1 cellular context compared by ENCODE assay signal in genomic region chr2:112700004-112700667, GRCh38.
TF ChIP-seq lines count a peak whose summit lies in the region.

No MANE protein-coding gene starts in this region.

TF ChIP-seq in GM12878, 131 proteins besides CTCF, POLR2A, EP300 and RAD21 (continues in another document):
- peak; percentile 83 for TF ChIP-seq RAD51 (IDR thresholded peaks at IDR 0.05)
- TF ChIP-seq BMI1 (IDR thresholded peaks at IDR 0.05; ENCODE audit: borderline replicate concordance): no peak
- no peak for TF ChIP-seq ETV6 (conservative IDR thresholded peaks at IDR 0.05 in 1 of 2, IDR thresholded peaks at IDR 0.05 in 1 of 2; ENCODE audit: borderline replicate concordance in 1 of 2, low read depth in 1 of 2)
- no peak for TF ChIP-seq POU2F2 (IDR thresholded peaks at IDR 0.05; ENCODE audit: borderline replicate concordance, low read depth, low read length)
- TF ChIP-seq BCL11A (IDR thresholded peaks at IDR 0.05; ENCODE audit: low read depth, low read length): no peak
- no peak for TF ChIP-seq SPI1 (IDR thresholded peaks at IDR 0.05; ENCODE audit: borderline replicate concordance, insufficient read depth, low read depth, low read length)
- TF ChIP-seq ZZZ3 (IDR thresholded peaks at IDR 0.05; ENCODE audit: control insufficient read depth, insufficient read length, low read depth): no peak
- TF ChIP-seq SMARCA5 (IDR thresholded peaks at IDR 0.05): no peak
- TF ChIP-seq, protein P1, sequence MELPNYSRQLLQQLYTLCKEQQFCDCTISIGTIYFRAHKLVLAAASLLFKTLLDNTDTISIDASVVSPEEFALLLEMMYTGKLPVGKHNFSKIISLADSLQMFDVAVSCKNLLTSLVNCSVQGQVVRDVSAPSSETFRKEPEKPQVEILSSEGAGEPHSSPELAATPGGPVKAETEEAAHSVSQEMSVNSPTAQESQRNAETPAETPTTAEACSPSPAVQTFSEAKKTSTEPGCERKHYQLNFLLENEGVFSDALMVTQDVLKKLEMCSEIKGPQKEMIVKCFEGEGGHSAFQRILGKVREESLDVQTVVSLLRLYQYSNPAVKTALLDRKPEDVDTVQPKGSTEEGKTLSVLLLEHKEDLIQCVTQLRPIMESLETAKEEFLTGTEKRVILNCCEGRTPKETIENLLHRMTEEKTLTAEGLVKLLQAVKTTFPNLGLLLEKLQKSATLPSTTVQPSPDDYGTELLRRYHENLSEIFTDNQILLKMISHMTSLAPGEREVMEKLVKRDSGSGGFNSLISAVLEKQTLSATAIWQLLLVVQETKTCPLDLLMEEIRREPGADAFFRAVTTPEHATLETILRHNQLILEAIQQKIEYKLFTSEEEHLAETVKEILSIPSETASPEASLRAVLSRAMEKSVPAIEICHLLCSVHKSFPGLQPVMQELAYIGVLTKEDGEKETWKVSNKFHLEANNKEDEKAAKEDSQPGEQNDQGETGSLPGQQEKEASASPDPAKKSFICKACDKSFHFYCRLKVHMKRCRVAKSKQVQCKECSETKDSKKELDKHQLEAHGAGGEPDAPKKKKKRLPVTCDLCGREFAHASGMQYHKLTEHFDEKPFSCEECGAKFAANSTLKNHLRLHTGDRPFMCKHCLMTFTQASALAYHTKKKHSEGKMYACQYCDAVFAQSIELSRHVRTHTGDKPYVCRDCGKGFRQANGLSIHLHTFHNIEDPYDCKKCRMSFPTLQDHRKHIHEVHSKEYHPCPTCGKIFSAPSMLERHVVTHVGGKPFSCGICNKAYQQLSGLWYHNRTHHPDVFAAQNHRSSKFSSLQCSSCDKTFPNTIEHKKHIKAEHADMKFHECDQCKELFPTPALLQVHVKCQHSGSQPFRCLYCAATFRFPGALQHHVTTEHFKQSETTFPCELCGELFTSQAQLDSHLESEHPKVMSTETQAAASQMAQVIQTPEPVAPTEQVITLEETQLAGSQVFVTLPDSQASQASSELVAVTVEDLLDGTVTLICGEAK (IDR thresholded peaks at IDR 0.05; ENCODE audit: borderline replicate concordance): no peak
- TF ChIP-seq ATF7 (IDR thresholded peaks at IDR 0.05; ENCODE audit: low read depth): 0 out of 2 replicates have a peak, but pooled peaks have one; percentile 37
- TF ChIP-seq, protein P2, sequence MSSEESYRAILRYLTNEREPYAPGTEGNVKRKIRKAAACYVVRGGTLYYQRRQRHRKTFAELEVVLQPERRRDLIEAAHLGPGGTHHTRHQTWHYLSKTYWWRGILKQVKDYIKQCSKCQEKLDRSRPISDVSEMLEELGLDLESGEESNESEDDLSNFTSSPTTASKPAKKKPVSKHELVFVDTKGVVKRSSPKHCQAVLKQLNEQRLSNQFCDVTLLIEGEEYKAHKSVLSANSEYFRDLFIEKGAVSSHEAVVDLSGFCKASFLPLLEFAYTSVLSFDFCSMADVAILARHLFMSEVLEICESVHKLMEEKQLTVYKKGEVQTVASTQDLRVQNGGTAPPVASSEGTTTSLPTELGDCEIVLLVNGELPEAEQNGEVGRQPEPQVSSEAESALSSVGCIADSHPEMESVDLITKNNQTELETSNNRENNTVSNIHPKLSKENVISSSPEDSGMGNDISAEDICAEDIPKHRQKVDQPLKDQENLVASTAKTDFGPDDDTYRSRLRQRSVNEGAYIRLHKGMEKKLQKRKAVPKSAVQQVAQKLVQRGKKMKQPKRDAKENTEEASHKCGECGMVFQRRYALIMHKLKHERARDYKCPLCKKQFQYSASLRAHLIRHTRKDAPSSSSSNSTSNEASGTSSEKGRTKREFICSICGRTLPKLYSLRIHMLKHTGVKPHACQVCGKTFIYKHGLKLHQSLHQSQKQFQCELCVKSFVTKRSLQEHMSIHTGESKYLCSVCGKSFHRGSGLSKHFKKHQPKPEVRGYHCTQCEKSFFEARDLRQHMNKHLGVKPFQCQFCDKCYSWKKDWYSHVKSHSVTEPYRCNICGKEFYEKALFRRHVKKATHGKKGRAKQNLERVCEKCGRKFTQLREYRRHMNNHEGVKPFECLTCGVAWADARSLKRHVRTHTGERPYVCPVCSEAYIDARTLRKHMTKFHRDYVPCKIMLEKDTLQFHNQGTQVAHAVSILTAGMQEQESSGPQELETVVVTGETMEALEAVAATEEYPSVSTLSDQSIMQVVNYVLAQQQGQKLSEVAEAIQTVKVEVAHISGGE (CRISPR knock-in tag; IDR thresholded peaks at IDR 0.05): no peak
- no peak for TF ChIP-seq SP1 (IDR thresholded peaks at IDR 0.05; ENCODE audit: low read depth, low read length)
- TF ChIP-seq, protein P3, sequence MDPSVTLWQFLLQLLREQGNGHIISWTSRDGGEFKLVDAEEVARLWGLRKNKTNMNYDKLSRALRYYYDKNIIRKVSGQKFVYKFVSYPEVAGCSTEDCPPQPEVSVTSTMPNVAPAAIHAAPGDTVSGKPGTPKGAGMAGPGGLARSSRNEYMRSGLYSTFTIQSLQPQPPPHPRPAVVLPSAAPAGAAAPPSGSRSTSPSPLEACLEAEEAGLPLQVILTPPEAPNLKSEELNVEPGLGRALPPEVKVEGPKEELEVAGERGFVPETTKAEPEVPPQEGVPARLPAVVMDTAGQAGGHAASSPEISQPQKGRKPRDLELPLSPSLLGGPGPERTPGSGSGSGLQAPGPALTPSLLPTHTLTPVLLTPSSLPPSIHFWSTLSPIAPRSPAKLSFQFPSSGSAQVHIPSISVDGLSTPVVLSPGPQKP (IDR thresholded peaks at IDR 0.05; ENCODE audit: low read depth, low read length): no peak
- no peak for TF ChIP-seq SIX5 (IDR thresholded peaks at IDR 0.05; ENCODE audit: low read depth, low read length, severe bottlenecking)
- TF ChIP-seq NFXL1 (IDR thresholded peaks at IDR 0.05; ENCODE audit: borderline replicate concordance): no peak
- TF ChIP-seq, protein P4, sequence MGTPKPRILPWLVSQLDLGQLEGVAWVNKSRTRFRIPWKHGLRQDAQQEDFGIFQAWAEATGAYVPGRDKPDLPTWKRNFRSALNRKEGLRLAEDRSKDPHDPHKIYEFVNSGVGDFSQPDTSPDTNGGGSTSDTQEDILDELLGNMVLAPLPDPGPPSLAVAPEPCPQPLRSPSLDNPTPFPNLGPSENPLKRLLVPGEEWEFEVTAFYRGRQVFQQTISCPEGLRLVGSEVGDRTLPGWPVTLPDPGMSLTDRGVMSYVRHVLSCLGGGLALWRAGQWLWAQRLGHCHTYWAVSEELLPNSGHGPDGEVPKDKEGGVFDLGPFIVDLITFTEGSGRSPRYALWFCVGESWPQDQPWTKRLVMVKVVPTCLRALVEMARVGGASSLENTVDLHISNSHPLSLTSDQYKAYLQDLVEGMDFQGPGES (IDR thresholded peaks at IDR 0.05): no peak
- TF ChIP-seq TBL1XR1 (IDR thresholded peaks at IDR 0.05; ENCODE audit: low read depth, low read length): no peak
- no peak for TF ChIP-seq MEF2B (IDR thresholded peaks at IDR 0.05; ENCODE audit: partially characterized antibody, poor library complexity, severe bottlenecking)
- no peak for TF ChIP-seq JUNB (IDR thresholded peaks at IDR 0.05)
- no peak for TF ChIP-seq HCFC1 (IDR thresholded peaks at IDR 0.05; ENCODE audit: low read length)
- TF ChIP-seq BACH1 (IDR thresholded peaks at IDR 0.05; ENCODE audit: borderline replicate concordance): no peak
- TF ChIP-seq LARP7 (IDR thresholded peaks at IDR 0.05): no peak
- no peak for TF ChIP-seq BRCA1 (IDR thresholded peaks at IDR 0.05; ENCODE audit: low read depth, low read length)
- TF ChIP-seq KAT2A (conservative IDR thresholded peaks at IDR 0.05; ENCODE audit: control insufficient read depth, low read depth, low read length): no peak
- peak; percentile 31 for TF ChIP-seq SMAD1 (IDR thresholded peaks at IDR 0.05; ENCODE audit: low read depth, partially characterized antibody)
- no peak for TF ChIP-seq RB1 (IDR thresholded peaks at IDR 0.05; ENCODE audit: borderline replicate concordance)
- peak; percentile 39; the same call in 1 of the 2 replicates for TF ChIP-seq ZNF384 (IDR thresholded peaks at IDR 0.05; ENCODE audit: borderline replicate concordance, low read depth, low read length)
- TF ChIP-seq MLLT1 (IDR thresholded peaks at IDR 0.05): 0 out of 2 replicates have a peak, but pooled peaks have one; percentile 15
- no peak for TF ChIP-seq NRF1 (conservative IDR thresholded peaks at IDR 0.05; ENCODE audit: low read depth, low read length)
- TF ChIP-seq, protein P5, sequence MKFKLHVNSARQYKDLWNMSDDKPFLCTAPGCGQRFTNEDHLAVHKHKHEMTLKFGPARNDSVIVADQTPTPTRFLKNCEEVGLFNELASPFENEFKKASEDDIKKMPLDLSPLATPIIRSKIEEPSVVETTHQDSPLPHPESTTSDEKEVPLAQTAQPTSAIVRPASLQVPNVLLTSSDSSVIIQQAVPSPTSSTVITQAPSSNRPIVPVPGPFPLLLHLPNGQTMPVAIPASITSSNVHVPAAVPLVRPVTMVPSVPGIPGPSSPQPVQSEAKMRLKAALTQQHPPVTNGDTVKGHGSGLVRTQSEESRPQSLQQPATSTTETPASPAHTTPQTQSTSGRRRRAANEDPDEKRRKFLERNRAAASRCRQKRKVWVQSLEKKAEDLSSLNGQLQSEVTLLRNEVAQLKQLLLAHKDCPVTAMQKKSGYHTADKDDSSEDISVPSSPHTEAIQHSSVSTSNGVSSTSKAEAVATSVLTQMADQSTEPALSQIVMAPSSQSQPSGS (IDR thresholded peaks at IDR 0.05; ENCODE audit: low read length): no peak
- no peak for TF ChIP-seq ZNF207 (IDR thresholded peaks at IDR 0.05; ENCODE audit: borderline replicate concordance)
- no peak for TF ChIP-seq BHLHE40 (IDR thresholded peaks at IDR 0.05; ENCODE audit: borderline replicate concordance in 1 of 2, low read depth in 2 of 2, low read length in 1 of 2)
- no peak for TF ChIP-seq CBX5 (IDR thresholded peaks at IDR 0.05; ENCODE audit: low read depth)
- TF ChIP-seq GABPA (IDR thresholded peaks at IDR 0.05; ENCODE audit: low read depth): no peak
- no peak for TF ChIP-seq FOXM1 (IDR thresholded peaks at IDR 0.05; ENCODE audit: low read depth, low read length)
- no peak for TF ChIP-seq GATAD2B (conservative IDR thresholded peaks at IDR 0.05; ENCODE audit: low read depth)
- no peak for TF ChIP-seq MTA2 (IDR thresholded peaks at IDR 0.05; ENCODE audit: low read depth)
- no peak for TF ChIP-seq PAX5 (IDR thresholded peaks at IDR 0.05; ENCODE audit: borderline replicate concordance, low read depth, low read length)
- TF ChIP-seq, protein P6, sequence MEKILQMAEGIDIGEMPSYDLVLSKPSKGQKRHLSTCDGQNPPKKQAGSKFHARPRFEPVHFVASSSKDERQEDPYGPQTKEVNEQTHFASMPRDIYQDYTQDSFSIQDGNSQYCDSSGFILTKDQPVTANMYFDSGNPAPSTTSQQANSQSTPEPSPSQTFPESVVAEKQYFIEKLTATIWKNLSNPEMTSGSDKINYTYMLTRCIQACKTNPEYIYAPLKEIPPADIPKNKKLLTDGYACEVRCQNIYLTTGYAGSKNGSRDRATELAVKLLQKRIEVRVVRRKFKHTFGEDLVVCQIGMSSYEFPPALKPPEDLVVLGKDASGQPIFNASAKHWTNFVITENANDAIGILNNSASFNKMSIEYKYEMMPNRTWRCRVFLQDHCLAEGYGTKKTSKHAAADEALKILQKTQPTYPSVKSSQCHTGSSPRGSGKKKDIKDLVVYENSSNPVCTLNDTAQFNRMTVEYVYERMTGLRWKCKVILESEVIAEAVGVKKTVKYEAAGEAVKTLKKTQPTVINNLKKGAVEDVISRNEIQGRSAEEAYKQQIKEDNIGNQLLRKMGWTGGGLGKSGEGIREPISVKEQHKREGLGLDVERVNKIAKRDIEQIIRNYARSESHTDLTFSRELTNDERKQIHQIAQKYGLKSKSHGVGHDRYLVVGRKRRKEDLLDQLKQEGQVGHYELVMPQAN (conservative IDR thresholded peaks at IDR 0.05): no peak
- no peak for TF ChIP-seq CHD1 (IDR thresholded peaks at IDR 0.05; ENCODE audit: low read depth, low read length)
- TF ChIP-seq, protein P7, sequence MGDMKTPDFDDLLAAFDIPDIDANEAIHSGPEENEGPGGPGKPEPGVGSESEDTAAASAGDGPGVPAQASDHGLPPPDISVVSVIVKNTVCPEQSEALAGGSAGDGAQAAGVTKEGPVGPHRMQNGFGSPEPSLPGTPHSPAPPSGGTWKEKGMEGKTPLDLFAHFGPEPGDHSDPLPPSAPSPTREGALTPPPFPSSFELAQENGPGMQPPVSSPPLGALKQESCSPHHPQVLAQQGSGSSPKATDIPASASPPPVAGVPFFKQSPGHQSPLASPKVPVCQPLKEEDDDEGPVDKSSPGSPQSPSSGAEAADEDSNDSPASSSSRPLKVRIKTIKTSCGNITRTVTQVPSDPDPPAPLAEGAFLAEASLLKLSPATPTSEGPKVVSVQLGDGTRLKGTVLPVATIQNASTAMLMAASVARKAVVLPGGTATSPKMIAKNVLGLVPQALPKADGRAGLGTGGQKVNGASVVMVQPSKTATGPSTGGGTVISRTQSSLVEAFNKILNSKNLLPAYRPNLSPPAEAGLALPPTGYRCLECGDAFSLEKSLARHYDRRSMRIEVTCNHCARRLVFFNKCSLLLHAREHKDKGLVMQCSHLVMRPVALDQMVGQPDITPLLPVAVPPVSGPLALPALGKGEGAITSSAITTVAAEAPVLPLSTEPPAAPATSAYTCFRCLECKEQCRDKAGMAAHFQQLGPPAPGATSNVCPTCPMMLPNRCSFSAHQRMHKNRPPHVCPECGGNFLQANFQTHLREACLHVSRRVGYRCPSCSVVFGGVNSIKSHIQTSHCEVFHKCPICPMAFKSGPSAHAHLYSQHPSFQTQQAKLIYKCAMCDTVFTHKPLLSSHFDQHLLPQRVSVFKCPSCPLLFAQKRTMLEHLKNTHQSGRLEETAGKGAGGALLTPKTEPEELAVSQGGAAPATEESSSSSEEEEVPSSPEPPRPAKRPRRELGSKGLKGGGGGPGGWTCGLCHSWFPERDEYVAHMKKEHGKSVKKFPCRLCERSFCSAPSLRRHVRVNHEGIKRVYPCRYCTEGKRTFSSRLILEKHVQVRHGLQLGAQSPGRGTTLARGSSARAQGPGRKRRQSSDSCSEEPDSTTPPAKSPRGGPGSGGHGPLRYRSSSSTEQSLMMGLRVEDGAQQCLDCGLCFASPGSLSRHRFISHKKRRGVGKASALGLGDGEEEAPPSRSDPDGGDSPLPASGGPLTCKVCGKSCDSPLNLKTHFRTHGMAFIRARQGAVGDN (IDR thresholded peaks at IDR 0.05): peak; percentile 62
- TF ChIP-seq, protein P8, sequence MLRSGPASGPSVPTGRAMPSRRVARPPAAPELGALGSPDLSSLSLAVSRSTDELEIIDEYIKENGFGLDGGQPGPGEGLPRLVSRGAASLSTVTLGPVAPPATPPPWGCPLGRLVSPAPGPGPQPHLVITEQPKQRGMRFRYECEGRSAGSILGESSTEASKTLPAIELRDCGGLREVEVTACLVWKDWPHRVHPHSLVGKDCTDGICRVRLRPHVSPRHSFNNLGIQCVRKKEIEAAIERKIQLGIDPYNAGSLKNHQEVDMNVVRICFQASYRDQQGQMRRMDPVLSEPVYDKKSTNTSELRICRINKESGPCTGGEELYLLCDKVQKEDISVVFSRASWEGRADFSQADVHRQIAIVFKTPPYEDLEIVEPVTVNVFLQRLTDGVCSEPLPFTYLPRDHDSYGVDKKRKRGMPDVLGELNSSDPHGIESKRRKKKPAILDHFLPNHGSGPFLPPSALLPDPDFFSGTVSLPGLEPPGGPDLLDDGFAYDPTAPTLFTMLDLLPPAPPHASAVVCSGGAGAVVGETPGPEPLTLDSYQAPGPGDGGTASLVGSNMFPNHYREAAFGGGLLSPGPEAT (IDR thresholded peaks at IDR 0.05; ENCODE audit: low read depth): peak; percentile 38; the same call in 1 of the 2 replicates
